ENCODE assay signal across 3 cellular contexts in genomic region chr22:39061951-39062350, GRCh38. TPM values are rescaled to one million over a fixed set of nuclear protein-coding genes. Genes with fewer than 3 reads are reported as not detected.
"Had no signal": no experiment of that assay in that cellular context is flagged by ENCODE, and none has a peak within 500 bp of the region (broad histone marks: within the 10 kb centered on the region; RNA-seq: fewer than 3 reads in every experiment).

No MANE protein-coding gene starts in this region.

RNA-seq across cellular contexts. Expression of gene APOBEC3F, which starts 21.3 kb away (rescaled TPM):
- total RNA-seq: PC-3 had no signal

RNA-seq across cellular contexts. Expression of gene APOBEC3H, which starts 35.1 kb away (rescaled TPM):
- total RNA-seq: ascending aorta, Peyer's patch had no signal
